ENCODE assay signal across 18 cellular contexts in genomic region chr2:170932166-170932565, GRCh38. TPM values are rescaled to one million over a fixed set of nuclear protein-coding genes. Genes with fewer than 3 reads are reported as not detected.
DNase-seq lines count a peak whose midpoint lies in the region; ATAC-seq and TF ChIP-seq lines count a peak whose summit lies in the region.
"Had no signal": no experiment of that assay in that cellular context is flagged by ENCODE, and none has a peak within 500 bp of the region (broad histone marks: within the 10 kb centered on the region; RNA-seq: fewer than 3 reads in every experiment).

No MANE protein-coding gene starts in this region.

- H3K9me3 ChIP-seq in DOHH2 (ENCODE audit: control insufficient read depth, insufficient read depth, low read length) (peaks cover 3% of the 10 kb centered on the region; the same call in 1 of the 2 replicates), neuronal stem cell (replicated peaks in 1 of 2; ENCODE audit: control insufficient read depth in 2 of 2, insufficient read depth in 1 of 2, low read depth in 1 of 2, low read length in 2 of 2) (no peaks in the 10 kb centered on the region)
- H3K9me3 ChIP-seq: ascending aorta, colonic mucosa, SJSA1, vagina had no signal

- H4K20me1 ChIP-seq in DOHH2 (ENCODE audit: control insufficient read depth, insufficient read depth, low read depth, low read length), result peaks cover 21% of the 10 kb centered on the region; the same call in 1 of the 2 replicates

- no peak overlapping the region for H2AFZ ChIP-seq in neuronal stem cell (ENCODE audit: low read length)
- H2AFZ ChIP-seq: GM23338 had no signal

- H2BK5ac ChIP-seq in mesendoderm (ENCODE audit: low read length), result no peak overlapping the region
- no peak overlapping the region for H2BK5ac ChIP-seq in neuronal stem cell (ENCODE audit: low read length)

- peaks cover 32% of the 10 kb centered on the region for H3K4me1 Mint-ChIP-seq in T-helper 2 cell treated with Interferon-gamma antibody and Interleukin-4, amounts not matched to agents 5 μg/mL and 100 μg/mL, for 36 hours (ENCODE audit: low read depth)
- H3K4me1 Mint-ChIP-seq in WTC11, result peaks cover 38% of the 10 kb centered on the region

- no peak overlapping the region for H3K4me3 ChIP-seq in DOHH2 (ENCODE audit: low read length)
- no peak overlapping the region for H3K4me3 ChIP-seq in mesendoderm (ENCODE audit: low read length)
- no peak overlapping the region for H3K4me3 ChIP-seq in neuronal stem cell (ENCODE audit: low read length in 2 of 2)
- H3K4me3 ChIP-seq: colonic mucosa, GM23338, SJSA1, vagina had no signal

- POLR2A ChIA-PET in WTC11 (lab: Charles Lee), result no interaction called here

- H3F3A ChIP-seq in DOHH2 (ENCODE audit: control insufficient read depth, insufficient read depth), result no peaks in the 10 kb centered on the region

- H3K9me2 ChIP-seq in DOHH2 (replicated peaks; ENCODE audit: control insufficient read depth, low read length), result no peaks in the 10 kb centered on the region

- H3K4me3 Mint-ChIP-seq in T-helper 2 cell treated with Interferon-gamma antibody and Interleukin-4, amounts not matched to agents 5 μg/mL and 100 μg/mL, for 36 hours, result peak overlapping the region; percentile 18
- H3K4me3 Mint-ChIP-seq in WTC11, result peak overlapping the region; percentile 33; the same call in 1 of the 2 replicates
- H3K4me3 Mint-ChIP-seq: activated CD4-positive, alpha-beta T cell treated with anti-CD3 and anti-CD28 coated beads, Interleukin-2, amount 10 ng/mL, durations not matched to agents 7 days and 5 days had no signal

- H3K4me1 ChIP-seq in DOHH2 (ENCODE audit: control insufficient read depth, low read length) (peaks cover 35% of the 10 kb centered on the region), mesendoderm (ENCODE audit: control insufficient read depth, low read depth, low read length) (peaks cover 3% of the 10 kb centered on the region), neuronal stem cell (ENCODE audit: control insufficient read depth in 2 of 2, insufficient read depth in 1 of 2, low read depth in 1 of 2, low read length in 2 of 2) (peaks cover 10 to 14% of the 10 kb centered on the region in 2 donors)

- peaks cover 21% of the 10 kb centered on the region for H3K36me3 Mint-ChIP-seq in T-helper 2 cell treated with Interferon-gamma antibody and Interleukin-4, amounts not matched to agents 5 μg/mL and 100 μg/mL, for 36 hours (ENCODE audit: low read depth)
- peaks cover 4% of the 10 kb centered on the region; the same call in 1 of the 2 replicates for H3K36me3 Mint-ChIP-seq in WTC11
- H3K36me3 Mint-ChIP-seq: naive B cell had no signal

- H3K27ac Mint-ChIP-seq in T-helper 2 cell treated with Interferon-gamma antibody and Interleukin-4, amounts not matched to agents 5 μg/mL and 100 μg/mL, for 36 hours, result no peak overlapping the region
- peak overlapping the region; percentile 95 for H3K27ac Mint-ChIP-seq in WTC11
- H3K27ac Mint-ChIP-seq: activated CD4-positive, alpha-beta T cell treated with anti-CD3 and anti-CD28 coated beads, Interleukin-2, amount 10 ng/mL, durations not matched to agents 7 days and 5 days; GM23338; naive B cell; stimulated activated naive CD8-positive, alpha-beta T cell treated with anti-CD3 and anti-CD28 coated beads, Interleukin-15, amount 100 ng/mL, for 72 hours had no signal

- H3K79me2 ChIP-seq in DOHH2 (ENCODE audit: control insufficient read depth, low read length) (peaks cover 88% of the 10 kb centered on the region), mesendoderm (ENCODE audit: control insufficient read depth, insufficient read depth, low read length) (peaks cover 67% of the 10 kb centered on the region)

- H3K27me3 ChIP-seq in DOHH2 (ENCODE audit: control insufficient read depth, low read length), result no peaks in the 10 kb centered on the region
- no peaks in the 10 kb centered on the region for H3K27me3 ChIP-seq in mesendoderm (ENCODE audit: insufficient read depth, low read length, poor library complexity)
- no peaks in the 10 kb centered on the region for H3K27me3 ChIP-seq in neuronal stem cell (ENCODE audit: control insufficient read depth in 3 of 3, insufficient read depth in 3 of 3, low read depth in 1 of 3, low read length in 3 of 3)
- H3K27me3 ChIP-seq: ascending aorta, colonic mucosa, SJSA1, vagina had no signal

- H2BK12ac ChIP-seq in neuronal stem cell (ENCODE audit: low read length), result no peak overlapping the region

- no peak for ATAC-seq in WTC11
- ATAC-seq in HG02840 (IDR thresholded peaks at IDR 0.05; ENCODE audit: low FRiP score, unreplicated experiment), result no peak
- ATAC-seq: GM23338; stimulated activated naive CD8-positive, alpha-beta T cell treated with anti-CD3 and anti-CD28 coated beads, Interleukin-15, amount 100 ng/mL, for 72 hours had no signal

- peak overlapping the region; percentile 20 for H3K9ac ChIP-seq in mesendoderm (ENCODE audit: low read length)
- no peak overlapping the region for H3K9ac ChIP-seq in neuronal stem cell (ENCODE audit: low read depth, low read length, poor library complexity)

- H2BK15ac ChIP-seq in mesendoderm (replicated peaks; ENCODE audit: low read depth), result no peak overlapping the region
- H2BK15ac ChIP-seq in neuronal stem cell (ENCODE audit: low read length), result no peak overlapping the region

- H2BK120ac ChIP-seq in mesendoderm (ENCODE audit: low read depth, low read length) (no peak overlapping the region), neuronal stem cell (ENCODE audit: low read depth, low read length) (no peak overlapping the region)

- H3K27ac ChIP-seq in DOHH2 (ENCODE audit: low read depth, low read length) (no peak overlapping the region), mesendoderm (ENCODE audit: low read depth, low read length) (no peak overlapping the region), neuronal stem cell (replicated peaks; ENCODE audit: low read length) (no peak overlapping the region)
- H3K27ac ChIP-seq: ascending aorta, colonic mucosa, SJSA1, vagina had no signal

- WGBS in mesendoderm (ENCODE audit: extremely low coverage, insufficient coverage, low lambda C conversion rate), result no CpG with 5 or more reads among the region's 1 CpG
- no CpG with 5 or more reads among the region's 1 CpG for whole genome bisulfite sequencing in neuronal stem cell (ENCODE audit: extremely low coverage in 2 of 2, insufficient read length in 2 of 2, insufficient replicate concordance in 1 of 2), 2 donors

- CTCF ChIA-PET in WTC11 (lab: Charles Lee), result interaction anchor here (4.5 kb wide), 1 partner anchor 59 kb away, joined by 20 read pairs; no protein-coding TSS in a partner anchor

- H3K27me3 Mint-ChIP-seq in T-helper 2 cell treated with Interferon-gamma antibody and Interleukin-4, amounts not matched to agents 5 μg/mL and 100 μg/mL, for 36 hours (ENCODE audit: low read depth), result no peaks in the 10 kb centered on the region
- no peaks in the 10 kb centered on the region for H3K27me3 Mint-ChIP-seq in WTC11 (ENCODE audit: low read depth)
- H3K27me3 Mint-ChIP-seq: activated CD4-positive, alpha-beta T cell treated with anti-CD3 and anti-CD28 coated beads, Interleukin-2, amount 10 ng/mL, durations not matched to agents 7 days and 5 days; naive B cell; stimulated activated naive CD8-positive, alpha-beta T cell treated with anti-CD3 and anti-CD28 coated beads, Interleukin-15, amount 100 ng/mL, for 72 hours had no signal

- no peak overlapping the region for H3K14ac ChIP-seq in neuronal stem cell (ENCODE audit: low read length)

- peaks cover 56% of the 10 kb centered on the region for H3K36me3 ChIP-seq in DOHH2 (ENCODE audit: control insufficient read depth, low read length)
- H3K36me3 ChIP-seq in mesendoderm (ENCODE audit: control insufficient read depth, insufficient read depth, low read length), result peaks cover 1% of the 10 kb centered on the region
- peaks cover 4 to 30% of the 10 kb centered on the region in 2 donors for H3K36me3 ChIP-seq in neuronal stem cell (replicated peaks in 1 of 2; ENCODE audit: control insufficient read depth in 2 of 2, insufficient read depth in 2 of 2, low read length in 2 of 2)
- H3K36me3 ChIP-seq: colonic mucosa had no signal

- H2AK5ac ChIP-seq in mesendoderm (ENCODE audit: low read length), result no peak overlapping the region
- H2AK5ac ChIP-seq in neuronal stem cell (ENCODE audit: low read depth, low read length), result no peak overlapping the region

- peak overlapping the region; percentile 50 for H3K56ac ChIP-seq in mesendoderm (ENCODE audit: low read length)

- no peak overlapping the region for H4K5ac ChIP-seq in mesendoderm (ENCODE audit: low read length)

- no peak overlapping the region for H4K91ac ChIP-seq in neuronal stem cell (ENCODE audit: low read depth, low read length, poor library complexity)

- peak overlapping the region; percentile 34; the same call in 1 of the 2 replicates for H3K4me2 ChIP-seq in DOHH2 (ENCODE audit: low read length)
- H3K4me2 ChIP-seq in mesendoderm (ENCODE audit: low read length), result no peak overlapping the region
- H3K4me2 ChIP-seq in neuronal stem cell (ENCODE audit: insufficient read depth, low read length, poor library complexity, severe bottlenecking), result no peak overlapping the region
- H3K4me2 ChIP-seq: GM23338 had no signal

- no peak for TF ChIP-seq CTCF in DOHH2 (IDR thresholded peaks at IDR 0.05; ENCODE audit: low read depth, low read length, poor library complexity, severe bottlenecking)
- no peak for TF ChIP-seq CTCF in WTC11 (IDR thresholded peaks at IDR 0.05)

- H4K8ac ChIP-seq in mesendoderm (ENCODE audit: low read depth, low read length) (no peak overlapping the region), neuronal stem cell (ENCODE audit: low read depth, low read length) (no peak overlapping the region)

- H3K18ac ChIP-seq in mesendoderm (ENCODE audit: low read length) (no peak overlapping the region), neuronal stem cell (ENCODE audit: low read length) (no peak overlapping the region)

- H3K4ac ChIP-seq in mesendoderm (ENCODE audit: low read depth, low read length), result no peak overlapping the region
- H3K4ac ChIP-seq in neuronal stem cell (ENCODE audit: low read length), result no peak overlapping the region

- H3K79me1 ChIP-seq in mesendoderm (ENCODE audit: low read length) (peaks cover 2% of the 10 kb centered on the region), neuronal stem cell (ENCODE audit: low read depth, low read length) (peaks cover 4% of the 10 kb centered on the region)

- DNase-seq in T-helper 2 cell treated with Interferon-gamma antibody and Interleukin-4, amounts not matched to agents 5 μg/mL and 100 μg/mL, for 36 hours (ENCODE audit: low spot score), result no peak
- DNase-seq in T-helper 2 cell, result no peak
- no peak for DNase-seq in WTC11 (ENCODE audit: low spot score)
- DNase-seq in mesendoderm, result no peak
- DNase-seq in activated gamma-delta T cell treated with Interleukin-2 at 50 U/mL for 16 hours, result no peak
- no peak for DNase-seq in neuronal stem cell (ENCODE audit: low spot score)
- DNase-seq: activated CD4-positive, alpha-beta T cell treated with anti-CD3 and anti-CD28 coated beads, Interleukin-2, amount 10 ng/mL, durations not matched to agents 7 days and 5 days; colonic mucosa; naive B cell; NCI-H146; NCI-H226; stimulated activated naive CD8-positive, alpha-beta T cell treated with anti-CD3 and anti-CD28 coated beads, Interleukin-15, amount 100 ng/mL, for 72 hours had no signal

- H3K23ac ChIP-seq in mesendoderm (ENCODE audit: low read length) (no peak overlapping the region), neuronal stem cell (ENCODE audit: low read depth, low read length, poor library complexity) (no peak overlapping the region)

- peaks cover 7% of the 10 kb centered on the region for H3K9me3 Mint-ChIP-seq in T-helper 2 cell treated with Interferon-gamma antibody and Interleukin-4, amounts not matched to agents 5 μg/mL and 100 μg/mL, for 36 hours
- H3K9me3 Mint-ChIP-seq in WTC11, result peaks cover under 1% of the 10 kb centered on the region; the same call in 1 of the 2 replicates
- H3K9me3 Mint-ChIP-seq: naive B cell had no signal

RNA-seq across cellular contexts. Expression of gene GORASP2, which starts 3.1 kb away (rescaled TPM):
- total RNA-seq in WTC11 (2021), result 77.8 to 102 TPM (median 79.2 TPM) in 3 replicates
- 117 TPM for polyA plus RNA-seq in mesendoderm (2013, experiment 1 of 2)
- polyA plus RNA-seq in mesendoderm (2013, experiment 2 of 2), result 121 TPM
- 92.1 TPM for polyA plus RNA-seq in neuronal stem cell (2013, experiment 1 of 2)
- polyA plus RNA-seq in neuronal stem cell (2013, experiment 2 of 2), result 89.3 TPM
